ENCODE assay signal across 19 cellular contexts in genomic region chr3:64203969-64204632, GRCh38. TPM values are rescaled to one million over a fixed set of nuclear protein-coding genes. Genes with fewer than 3 reads are reported as not detected.
"Had no signal": no experiment of that assay in that cellular context is flagged by ENCODE, and none has a peak within 500 bp of the region (broad histone marks: within the 10 kb centered on the region; RNA-seq: fewer than 3 reads in every experiment).

No MANE protein-coding gene starts in this region.

- H3K36me3 ChIP-seq: cardiac muscle cell, esophagus squamous epithelium, lower lobe of right lung, right atrium auricular region, suprapubic skin had no signal

- H3K36me3 Mint-ChIP-seq: activated CD4-positive, alpha-beta memory T cell treated with anti-CD3 and anti-CD28 coated beads for 36 hours; activated CD8-positive, alpha-beta memory T cell treated with anti-CD3 and anti-CD28 coated beads, Interleukin-2, amount 10 ng/mL, durations not matched to agents 7 days and 5 days; naive B cell; stimulated activated naive B cell treated with anti-CD40 and anti-IgM and Interleukin-4, amounts not matched to agents 10 μg/mL and 1 μg/mL and 100 μg/mL, for 72 hours had no signal

- H3K4me3 ChIP-seq: cardiac muscle cell, esophagus squamous epithelium, lower lobe of right lung, right atrium auricular region, suprapubic skin had no signal

- H3K79me2 ChIP-seq: parathyroid adenoma had no signal

- DNase-seq: activated CD4-positive, alpha-beta memory T cell treated with anti-CD3 and anti-CD28 coated beads for 36 hours; activated CD4-positive, alpha-beta T cell treated with anti-CD3 and anti-CD28 coated beads for 36 hours; activated CD8-positive, alpha-beta memory T cell treated with anti-CD3 and anti-CD28 coated beads, Interleukin-2, amount 10 ng/mL, durations not matched to agents 7 days and 5 days; activated naive CD4-positive, alpha-beta T cell treated with anti-CD3 and anti-CD28 coated beads, Interleukin-2, amount 50 U/mL, for 16 hours; activated T-cell treated with anti-CD3 and anti-CD28 coated beads, Interleukin-2, amount 50 U/mL, for 1 hour; esophagus squamous epithelium; hippocampal formation; lower lobe of right lung; naive B cell; stimulated activated CD4-positive, alpha-beta T cell treated with anti-CD3 and anti-CD28 coated beads, Interleukin-15, amount 100 ng/mL, for 24 hours; stimulated activated CD4-positive, alpha-beta T cell treated with anti-CD3 and anti-CD28 coated beads, Interleukin-4, amount 100 ng/mL, for 1 hour; stimulated activated naive B cell treated with anti-CD40 and anti-IgM and Interleukin-4, amounts not matched to agents 10 μg/mL and 1 μg/mL and 100 μg/mL, for 72 hours; trophoblast cell had no signal

- H3K4me1 ChIP-seq: parathyroid adenoma had no signal

- H3K4me1 Mint-ChIP-seq: activated CD4-positive, alpha-beta T cell treated with anti-CD3 and anti-CD28 coated beads for 36 hours; activated CD8-positive, alpha-beta memory T cell treated with anti-CD3 and anti-CD28 coated beads, Interleukin-2, amount 10 ng/mL, durations not matched to agents 7 days and 5 days; naive B cell; stimulated activated naive B cell treated with anti-CD40 and anti-IgM and Interleukin-4, amounts not matched to agents 10 μg/mL and 1 μg/mL and 100 μg/mL, for 72 hours had no signal

- H3K27ac Mint-ChIP-seq: activated CD4-positive, alpha-beta memory T cell treated with anti-CD3 and anti-CD28 coated beads for 36 hours; activated CD4-positive, alpha-beta T cell treated with anti-CD3 and anti-CD28 coated beads for 36 hours; activated CD8-positive, alpha-beta memory T cell treated with anti-CD3 and anti-CD28 coated beads, Interleukin-2, amount 10 ng/mL, durations not matched to agents 7 days and 5 days; activated T-helper 2 cell treated with anti-CD3 and anti-CD28 coated beads, Interferon-gamma antibody, Interleukin-2, Interleukin-4, amounts not matched to agents 10 μg/mL and 5 μg/mL and 100 μg/mL, durations not matched to agents 14 hours and 24 hours and 36 hours; stimulated activated naive B cell treated with anti-CD40 and anti-IgM and Interleukin-4, amounts not matched to agents 10 μg/mL and 1 μg/mL and 100 μg/mL, for 72 hours; T-helper 1 cell treated with Interleukin-12 subunit alpha and Interleukin-12 subunit beta and Interleukin-4 antibody, amounts not matched to agents 30 μg/mL and 1 μg/mL, for 36 hours had no signal

- H3K9me3 Mint-ChIP-seq: activated CD4-positive, alpha-beta memory T cell treated with anti-CD3 and anti-CD28 coated beads for 36 hours; activated T-helper 2 cell treated with anti-CD3 and anti-CD28 coated beads, Interferon-gamma antibody, Interleukin-2, Interleukin-4, amounts not matched to agents 10 μg/mL and 5 μg/mL and 100 μg/mL, durations not matched to agents 14 hours and 24 hours and 36 hours; T-helper 1 cell treated with Interleukin-12 subunit alpha and Interleukin-12 subunit beta and Interleukin-4 antibody, amounts not matched to agents 30 μg/mL and 1 μg/mL, for 36 hours had no signal

- H2AFZ ChIP-seq: parathyroid adenoma had no signal

- H3K4me3 Mint-ChIP-seq: activated CD4-positive, alpha-beta memory T cell treated with anti-CD3 and anti-CD28 coated beads for 36 hours; activated CD4-positive, alpha-beta T cell treated with anti-CD3 and anti-CD28 coated beads for 36 hours; activated CD8-positive, alpha-beta memory T cell treated with anti-CD3 and anti-CD28 coated beads, Interleukin-2, amount 10 ng/mL, durations not matched to agents 7 days and 5 days; naive B cell; stimulated activated naive B cell treated with anti-CD40 and anti-IgM and Interleukin-4, amounts not matched to agents 10 μg/mL and 1 μg/mL and 100 μg/mL, for 72 hours; T-helper 1 cell treated with Interleukin-12 subunit alpha and Interleukin-12 subunit beta and Interleukin-4 antibody, amounts not matched to agents 30 μg/mL and 1 μg/mL, for 36 hours had no signal

- H3K27ac ChIP-seq: cardiac muscle cell, esophagus squamous epithelium, lower lobe of right lung, parathyroid adenoma, right atrium auricular region, suprapubic skin had no signal

- H3K27me3 ChIP-seq: cardiac muscle cell, esophagus squamous epithelium, right atrium auricular region, suprapubic skin had no signal

- ATAC-seq: activated CD4-positive, alpha-beta T cell treated with anti-CD3 and anti-CD28 coated beads for 36 hours; activated CD8-positive, alpha-beta memory T cell treated with anti-CD3 and anti-CD28 coated beads, Interleukin-2, amount 10 ng/mL, durations not matched to agents 7 days and 5 days; stimulated activated naive B cell treated with anti-CD40 and anti-IgM and Interleukin-4, amounts not matched to agents 10 μg/mL and 1 μg/mL and 100 μg/mL, for 72 hours had no signal

- H3K9ac ChIP-seq: parathyroid adenoma had no signal

- H3K9me3 ChIP-seq: esophagus squamous epithelium, lower lobe of right lung, right atrium auricular region, suprapubic skin had no signal

RNA-seq across cellular contexts. Expression of gene PRICKLE2, which starts 21.2 kb away (rescaled TPM):
- total RNA-seq: activated CD4-positive, alpha-beta memory T cell treated with anti-CD3 and anti-CD28 coated beads for 36 hours; activated CD4-positive, alpha-beta T cell treated with anti-CD3 and anti-CD28 coated beads for 36 hours; activated CD8-positive, alpha-beta memory T cell treated with anti-CD3 and anti-CD28 coated beads, Interleukin-2, amount 10 ng/mL, durations not matched to agents 7 days and 5 days; activated T-helper 2 cell treated with anti-CD3 and anti-CD28 coated beads, Interferon-gamma antibody, Interleukin-2, Interleukin-4, amounts not matched to agents 10 μg/mL and 5 μg/mL and 100 μg/mL, durations not matched to agents 14 hours and 24 hours and 36 hours had no signal
